In genomic region chr12:93641380-93641779, GRCh38 we compare ENCODE assay signal across 5 cellular contexts. TPM values are rescaled to one million over a fixed set of nuclear protein-coding genes. Genes with fewer than 3 reads are reported as not detected.
DNase-seq lines count a peak whose midpoint lies in the region; ATAC-seq and TF ChIP-seq lines count a peak whose summit lies in the region.
"Not testable (repeated sequence)": the region's sequence is repeated elsewhere in the genome, so short reads cannot be mapped to it uniquely, and the experiment has no call there.

No MANE protein-coding gene starts in this region.

- not testable (repeated sequence) for H3K9me3 Mint-ChIP-seq in CD4-positive, alpha-beta T cell; CD8-positive, alpha-beta T cell; activated CD8-positive, alpha-beta memory T cell treated with anti-CD3 and anti-CD28 coated beads, Interleukin-2, amount 10 ng/mL, durations not matched to agents 7 days and 5 days (ENCODE audit: low read depth); memory B cell

- not testable (repeated sequence) for H3K4me1 Mint-ChIP-seq in CD4-positive, alpha-beta T cell (ENCODE audit: low read depth); CD8-positive, alpha-beta T cell (ENCODE audit: low read depth); activated CD8-positive, alpha-beta memory T cell treated with anti-CD3 and anti-CD28 coated beads, Interleukin-2, amount 10 ng/mL, durations not matched to agents 7 days and 5 days; memory B cell

- H3K9me3 ChIP-seq in CD4-positive, alpha-beta T cell (ENCODE audit: control insufficient read depth, low read length); CD8-positive, alpha-beta T cell (ENCODE audit: low read length); parathyroid adenoma (ENCODE audit: control insufficient read depth, low read length): not testable (repeated sequence)

- DNase-seq in CD4-positive, alpha-beta T cell; CD8-positive, alpha-beta T cell; activated CD8-positive, alpha-beta memory T cell treated with anti-CD3 and anti-CD28 coated beads, Interleukin-2, amount 10 ng/mL, durations not matched to agents 7 days and 5 days; memory B cell (ENCODE audit: low spot score in 2 of 2): not testable (repeated sequence)

- intact Hi-C loops in CD4-positive, alpha-beta T cell (cut with DNase I, micrococcal nuclease); CD8-positive, alpha-beta T cell (cut with DNase I, micrococcal nuclease): not testable (repeated sequence)

- POLR2A ChIA-PET in CD4-positive, alpha-beta T cell (lab: Charles Lee); CD8-positive, alpha-beta T cell (lab: Charles Lee): not testable (repeated sequence)

- not testable (repeated sequence) for H3K27ac Mint-ChIP-seq in CD4-positive, alpha-beta T cell; CD8-positive, alpha-beta T cell; activated CD8-positive, alpha-beta memory T cell treated with anti-CD3 and anti-CD28 coated beads, Interleukin-2, amount 10 ng/mL, durations not matched to agents 7 days and 5 days; memory B cell

- not testable (repeated sequence) for H3K27ac ChIP-seq in CD4-positive, alpha-beta T cell (ENCODE audit: low read depth, low read length); CD8-positive, alpha-beta T cell (ENCODE audit: low read depth, low read length)
- peak overlapping the region; percentile 78 for H3K27ac ChIP-seq in parathyroid adenoma

- CTCF ChIA-PET in CD4-positive, alpha-beta T cell (lab: Charles Lee); CD8-positive, alpha-beta T cell (lab: Charles Lee); activated CD8-positive, alpha-beta memory T cell treated with anti-CD3 and anti-CD28 coated beads, Interleukin-2, amount 10 ng/mL, durations not matched to agents 7 days and 5 days (lab: Charles Lee): not testable (repeated sequence)

- not testable (repeated sequence) for H3K36me3 ChIP-seq in CD8-positive, alpha-beta T cell (ENCODE audit: insufficient read depth, low read length); parathyroid adenoma (ENCODE audit: control insufficient read depth, insufficient read depth, low read length)

- H3K4me1 ChIP-seq in CD8-positive, alpha-beta T cell (ENCODE audit: insufficient read depth, low read length): not testable (repeated sequence)
- H3K4me1 ChIP-seq in parathyroid adenoma: peaks cover 26% of the 10 kb centered on the region

- not testable (repeated sequence) for H3K27me3 ChIP-seq in CD4-positive, alpha-beta T cell (ENCODE audit: control insufficient read depth, insufficient read depth, low read length); CD8-positive, alpha-beta T cell (ENCODE audit: insufficient read depth, low read length); parathyroid adenoma (ENCODE audit: control insufficient read depth, insufficient read depth, low read length)

- H3K4me3 ChIP-seq in CD8-positive, alpha-beta T cell (ENCODE audit: low read depth, low read length); parathyroid adenoma (ENCODE audit: low read depth, low read length): not testable (repeated sequence)

- peak overlapping the region; percentile 48 for H2AFZ ChIP-seq in parathyroid adenoma

- H3K79me2 ChIP-seq in parathyroid adenoma: not testable (repeated sequence)

- peaks cover 36% of the 10 kb centered on the region for H3K27me3 Mint-ChIP-seq in CD4-positive, alpha-beta T cell
- not testable (repeated sequence) for H3K27me3 Mint-ChIP-seq in CD8-positive, alpha-beta T cell (ENCODE audit: low read depth)
- peaks cover 43% of the 10 kb centered on the region for H3K27me3 Mint-ChIP-seq in activated CD8-positive, alpha-beta memory T cell treated with anti-CD3 and anti-CD28 coated beads, Interleukin-2, amount 10 ng/mL, durations not matched to agents 7 days and 5 days
- peaks cover 13% of the 10 kb centered on the region for H3K27me3 Mint-ChIP-seq in memory B cell

- peak; percentile 43 for ATAC-seq in CD4-positive, alpha-beta T cell (ENCODE audit: poor library complexity)
- ATAC-seq in CD8-positive, alpha-beta T cell: peak; percentile 40
- ATAC-seq in activated CD8-positive, alpha-beta memory T cell treated with anti-CD3 and anti-CD28 coated beads, Interleukin-2, amount 10 ng/mL, durations not matched to agents 7 days and 5 days: peak; percentile 53
- peak; percentile 37 for ATAC-seq in memory B cell (ENCODE audit: low read depth)

- H3K9ac ChIP-seq in parathyroid adenoma: not testable (repeated sequence)

- not testable (repeated sequence) for H3K36me3 Mint-ChIP-seq in CD4-positive, alpha-beta T cell (ENCODE audit: low read depth); CD8-positive, alpha-beta T cell; activated CD8-positive, alpha-beta memory T cell treated with anti-CD3 and anti-CD28 coated beads, Interleukin-2, amount 10 ng/mL, durations not matched to agents 7 days and 5 days; memory B cell

- H3K4me2 ChIP-seq in parathyroid adenoma (ENCODE audit: low read length): not testable (repeated sequence)

- not testable (repeated sequence) for TF ChIP-seq CTCF in CD4-positive, alpha-beta T cell (IDR thresholded peaks at IDR 0.05); CD8-positive, alpha-beta T cell (IDR thresholded peaks at IDR 0.05); parathyroid adenoma (IDR thresholded peaks at IDR 0.05)

- H3K4me3 Mint-ChIP-seq in CD4-positive, alpha-beta T cell; CD8-positive, alpha-beta T cell; activated CD8-positive, alpha-beta memory T cell treated with anti-CD3 and anti-CD28 coated beads, Interleukin-2, amount 10 ng/mL, durations not matched to agents 7 days and 5 days; memory B cell: not testable (repeated sequence)

RNA-seq across cellular contexts. Expression of gene CRADD, which starts 35.8 kb away (rescaled TPM):
- total RNA-seq in CD4-positive, alpha-beta T cell: 1 to 10 TPM; 5.8 to 9.2 TPM
- total RNA-seq in CD8-positive, alpha-beta T cell: 1 to 10 TPM; 5.3 to 5.7 TPM
- total RNA-seq in activated CD8-positive, alpha-beta memory T cell treated with anti-CD3 and anti-CD28 coated beads, Interleukin-2, amount 10 ng/mL, durations not matched to agents 7 days and 5 days: 10 to 100 TPM; 10.8 to 13.1 TPM
